Comparison of ENCODE assay signal across 1 cellular context in the genomic region with DNA sequence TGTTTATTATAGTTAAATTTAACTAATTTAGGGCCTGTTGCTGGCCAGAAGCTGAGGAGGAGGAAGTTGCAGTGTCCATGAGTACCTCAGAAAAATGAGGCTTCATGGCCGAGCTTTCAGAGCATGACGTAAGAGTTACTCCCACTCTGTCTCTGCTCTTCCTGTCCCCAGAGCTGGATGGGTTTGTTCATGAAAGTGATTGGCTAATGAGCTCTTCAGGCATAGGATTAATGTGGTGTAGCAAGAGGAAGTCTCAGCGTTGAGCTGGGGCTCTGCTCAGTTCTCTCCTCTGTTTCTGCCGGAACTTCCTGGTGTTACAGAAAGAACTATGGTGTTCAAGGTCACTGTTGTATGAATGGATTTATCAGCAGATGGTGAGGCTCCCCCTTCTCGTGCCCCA.
TF ChIP-seq lines count a peak whose summit lies in the region.

No MANE protein-coding gene starts in this region.

TF ChIP-seq in K562, 482 proteins besides CTCF, POLR2A, EP300 and RAD21 (continued from another document and continues in another):
- TF ChIP-seq, protein P1, sequence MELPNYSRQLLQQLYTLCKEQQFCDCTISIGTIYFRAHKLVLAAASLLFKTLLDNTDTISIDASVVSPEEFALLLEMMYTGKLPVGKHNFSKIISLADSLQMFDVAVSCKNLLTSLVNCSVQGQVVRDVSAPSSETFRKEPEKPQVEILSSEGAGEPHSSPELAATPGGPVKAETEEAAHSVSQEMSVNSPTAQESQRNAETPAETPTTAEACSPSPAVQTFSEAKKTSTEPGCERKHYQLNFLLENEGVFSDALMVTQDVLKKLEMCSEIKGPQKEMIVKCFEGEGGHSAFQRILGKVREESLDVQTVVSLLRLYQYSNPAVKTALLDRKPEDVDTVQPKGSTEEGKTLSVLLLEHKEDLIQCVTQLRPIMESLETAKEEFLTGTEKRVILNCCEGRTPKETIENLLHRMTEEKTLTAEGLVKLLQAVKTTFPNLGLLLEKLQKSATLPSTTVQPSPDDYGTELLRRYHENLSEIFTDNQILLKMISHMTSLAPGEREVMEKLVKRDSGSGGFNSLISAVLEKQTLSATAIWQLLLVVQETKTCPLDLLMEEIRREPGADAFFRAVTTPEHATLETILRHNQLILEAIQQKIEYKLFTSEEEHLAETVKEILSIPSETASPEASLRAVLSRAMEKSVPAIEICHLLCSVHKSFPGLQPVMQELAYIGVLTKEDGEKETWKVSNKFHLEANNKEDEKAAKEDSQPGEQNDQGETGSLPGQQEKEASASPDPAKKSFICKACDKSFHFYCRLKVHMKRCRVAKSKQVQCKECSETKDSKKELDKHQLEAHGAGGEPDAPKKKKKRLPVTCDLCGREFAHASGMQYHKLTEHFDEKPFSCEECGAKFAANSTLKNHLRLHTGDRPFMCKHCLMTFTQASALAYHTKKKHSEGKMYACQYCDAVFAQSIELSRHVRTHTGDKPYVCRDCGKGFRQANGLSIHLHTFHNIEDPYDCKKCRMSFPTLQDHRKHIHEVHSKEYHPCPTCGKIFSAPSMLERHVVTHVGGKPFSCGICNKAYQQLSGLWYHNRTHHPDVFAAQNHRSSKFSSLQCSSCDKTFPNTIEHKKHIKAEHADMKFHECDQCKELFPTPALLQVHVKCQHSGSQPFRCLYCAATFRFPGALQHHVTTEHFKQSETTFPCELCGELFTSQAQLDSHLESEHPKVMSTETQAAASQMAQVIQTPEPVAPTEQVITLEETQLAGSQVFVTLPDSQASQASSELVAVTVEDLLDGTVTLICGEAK (IDR thresholded peaks at IDR 0.05), result peak; percentile 76
- TF ChIP-seq, protein P1 (CRISPR knock-in tag; IDR thresholded peaks at IDR 0.05), result no peak
- TF ChIP-seq ZBTB17 (CRISPR knock-in tag; IDR thresholded peaks at IDR 0.05) (no peak), ZNF263 (CRISPR knock-in tag; IDR thresholded peaks at IDR 0.05; ENCODE audit: borderline replicate concordance) (no peak), ZNF766 (CRISPR knock-in tag; conservative IDR thresholded peaks at IDR 0.05) (0 out of 2 replicates have a peak, but pooled peaks have one; percentile 36), GABPA (tag; conservative IDR thresholded peaks at IDR 0.05; ENCODE audit: low read depth) (peak; percentile 80), ZKSCAN8 (CRISPR knock-in tag; IDR thresholded peaks at IDR 0.05) (no peak; the same call in 1 of the 2 replicates), GABPB1 (CRISPR knock-in tag; IDR thresholded peaks at IDR 0.05) (peak; percentile 77; the same call in 1 of the 2 replicates), ZBTB11 (CRISPR knock-in tag; IDR thresholded peaks at IDR 0.05) (peak in 1 of 3 experiments; percentile 83; a peak in 3 of 6 replicates), CSDE1 (IDR thresholded peaks at IDR 0.05) (no peak), VEZF1 (CRISPR knock-in tag; IDR thresholded peaks at IDR 0.05) (no peak), FUS (optimal IDR thresholded peaks at IDR 0.05; ENCODE audit: low read depth, low read length) (no peak), XRCC3 (IDR thresholded peaks at IDR 0.05) (no peak), HSF4 (CRISPR knock-in tag; IDR thresholded peaks at IDR 0.05; ENCODE audit: borderline replicate concordance) (no peak), ESRRA (IDR thresholded peaks at IDR 0.05; ENCODE audit: borderline replicate concordance, low read depth) (peak; percentile 80), LEF1 (IDR thresholded peaks at IDR 0.05) (no peak), ZZZ3 (IDR thresholded peaks at IDR 0.05) (no peak), ZNF407 (IDR thresholded peaks at IDR 0.05; ENCODE audit: low read depth) (no peak), ZNF75A (CRISPR knock-in tag; IDR thresholded peaks at IDR 0.05) (no peak), ZNF224 (CRISPR knock-in tag; IDR thresholded peaks at IDR 0.05) (no peak), E4F1 (CRISPR knock-in tag; IDR thresholded peaks at IDR 0.05; ENCODE audit: borderline replicate concordance) (no peak)
